Comparison of ENCODE assay signal across 9 cellular contexts in genomic region chr20:44056010-44056698, GRCh38.
DNase-seq lines count a peak whose midpoint lies in the region; ATAC-seq and TF ChIP-seq lines count a peak whose summit lies in the region.
"Had no signal": no experiment of that assay in that cellular context is flagged by ENCODE, and none has a peak within 500 bp of the region (broad histone marks: within the 10 kb centered on the region; RNA-seq: fewer than 3 reads in every experiment).

No MANE protein-coding gene starts in this region.

- TF ChIP-seq POLR2A in gastrocnemius medialis (IDR thresholded peaks at IDR 0.05), result no peak

- no peak overlapping the region for H3K27ac Mint-ChIP-seq in activated CD8-positive, alpha-beta T cell treated with anti-CD3 and anti-CD28 coated beads, Interleukin-2, amount 10 ng/mL, durations not matched to agents 7 days and 5 days
- no peak overlapping the region for H3K27ac Mint-ChIP-seq in glutamatergic neuron (ENCODE audit: unreplicated experiment)
- H3K27ac Mint-ChIP-seq: T-helper 1 cell treated with Interleukin-12 subunit alpha and Interleukin-12 subunit beta and Interleukin-4 antibody, amounts not matched to agents 30 μg/mL and 1 μg/mL, for 36 hours had no signal

- peaks cover 17% of the 10 kb centered on the region for H3K27me3 Mint-ChIP-seq in activated CD8-positive, alpha-beta T cell treated with anti-CD3 and anti-CD28 coated beads, Interleukin-2, amount 10 ng/mL, durations not matched to agents 7 days and 5 days (ENCODE audit: low read depth)
- H3K27me3 Mint-ChIP-seq in glutamatergic neuron (ENCODE audit: unreplicated experiment), result peaks cover 3% of the 10 kb centered on the region

- in situ Hi-C loops in gastrocnemius medialis (cut with MboI; ENCODE audit: low sequenced_read_pairs in 4 of 4), result no loop called here

- H3K4me3 ChIP-seq in gastrocnemius medialis, result no peak overlapping the region

- peak; percentile 77 for ATAC-seq in activated CD8-positive, alpha-beta T cell treated with anti-CD3 and anti-CD28 coated beads, Interleukin-2, amount 10 ng/mL, durations not matched to agents 7 days and 5 days
- no peak for ATAC-seq in gastrocnemius medialis
- ATAC-seq in HG03378 (IDR thresholded peaks at IDR 0.05; ENCODE audit: unreplicated experiment), result no peak

- TF ChIP-seq CTCF in GM10248 (IDR thresholded peaks at IDR 0.05; ENCODE audit: control extremely low read depth, extremely low read depth, low read depth, missing control alignments) (peak; percentile 32), glutamatergic neuron (IDR thresholded peaks at IDR 0.05; ENCODE audit: partially characterized antibody, unreplicated experiment) (peak; percentile 41), gastrocnemius medialis (IDR thresholded peaks at IDR 0.05 in 4 of 5, conservative IDR thresholded peaks at IDR 0.05 in 1 of 5) (peak in 4 of 5 experiments; percentile 36 to 53 (median 42))

- no peaks in the 10 kb centered on the region for H3K4me1 ChIP-seq in gastrocnemius medialis

- H3K4me1 Mint-ChIP-seq in activated CD8-positive, alpha-beta T cell treated with anti-CD3 and anti-CD28 coated beads, Interleukin-2, amount 10 ng/mL, durations not matched to agents 7 days and 5 days (ENCODE audit: low read depth), result peaks cover 14% of the 10 kb centered on the region
- no peaks in the 10 kb centered on the region for H3K4me1 Mint-ChIP-seq in glutamatergic neuron (ENCODE audit: low read depth, unreplicated experiment)

- no peaks in the 10 kb centered on the region for H3K27me3 ChIP-seq in gastrocnemius medialis

- peaks cover 6% of the 10 kb centered on the region for H3K9me3 Mint-ChIP-seq in activated CD8-positive, alpha-beta T cell treated with anti-CD3 and anti-CD28 coated beads, Interleukin-2, amount 10 ng/mL, durations not matched to agents 7 days and 5 days (ENCODE audit: insufficient read depth)
- no peaks in the 10 kb centered on the region for H3K9me3 Mint-ChIP-seq in glutamatergic neuron (ENCODE audit: unreplicated experiment)

- H3K27ac ChIP-seq in gastrocnemius medialis, result no peak overlapping the region

- peaks cover 19% of the 10 kb centered on the region for H3K36me3 Mint-ChIP-seq in activated CD8-positive, alpha-beta T cell treated with anti-CD3 and anti-CD28 coated beads, Interleukin-2, amount 10 ng/mL, durations not matched to agents 7 days and 5 days (ENCODE audit: low read depth)
- H3K36me3 Mint-ChIP-seq in glutamatergic neuron (ENCODE audit: unreplicated experiment), result peaks cover 17% of the 10 kb centered on the region

- intact Hi-C loops in gastrocnemius medialis (cut with DNase I; ENCODE audit: low total_unique reads), result no loop called here

- DNase-seq in GM10248 (ENCODE audit: extremely low spot score) (no peak), NAMALWA (ENCODE audit: low spot score) (peak; percentile 52), glutamatergic neuron (peak; percentile 48), gastrocnemius medialis (no peak), NCI-H146 (lab: John Stamatoyannopoulos, UW) (no peak)
- DNase-seq in activated CD8-positive, alpha-beta T cell treated with anti-CD3 and anti-CD28 coated beads, Interleukin-2, amount 10 ng/mL, durations not matched to agents 7 days and 5 days, result peak; percentile 67
- no peak for DNase-seq in NK-92 treated with Interleukin-12 subunit alpha and Interleukin-12 subunit beta, amount 100 ng/mL, for 24 hours (lab: John Stamatoyannopoulos, UW)

- H3K36me3 ChIP-seq in gastrocnemius medialis, result no peaks in the 10 kb centered on the region

- CTCF ChIA-PET in GM10248 (lab: Yijun Ruan, JAX), result interaction anchor here (1.4 to 1.5 kb wide), 2 partner anchors 24 to 25 kb away, joined by 3 read pairs; no protein-coding TSS in a partner anchor
- CTCF ChIA-PET in activated CD8-positive, alpha-beta T cell treated with anti-CD3 and anti-CD28 coated beads, Interleukin-2, amount 10 ng/mL, durations not matched to agents 7 days and 5 days (lab: Charles Lee), result interaction anchor here (0.7 to 7.8 kb wide), 11 partner anchors 13 to 322 kb away, joined by 3 to 103 read pairs (median 4); no protein-coding TSS in a partner anchor

- POLR2A ChIA-PET in GM10248 (lab: Yijun Ruan, JAX), result no interaction called here
- POLR2A ChIA-PET in activated CD8-positive, alpha-beta T cell treated with anti-CD3 and anti-CD28 coated beads, Interleukin-2, amount 10 ng/mL, durations not matched to agents 7 days and 5 days (lab: Charles Lee), result no interaction called here

- no peaks in the 10 kb centered on the region for H3K9me3 ChIP-seq in gastrocnemius medialis

- H3K4me3 Mint-ChIP-seq in activated CD8-positive, alpha-beta T cell treated with anti-CD3 and anti-CD28 coated beads, Interleukin-2, amount 10 ng/mL, durations not matched to agents 7 days and 5 days, result no peak overlapping the region
- no peak overlapping the region for H3K4me3 Mint-ChIP-seq in glutamatergic neuron (ENCODE audit: unreplicated experiment)
- H3K4me3 Mint-ChIP-seq: T-helper 1 cell treated with Interleukin-12 subunit alpha and Interleukin-12 subunit beta and Interleukin-4 antibody, amounts not matched to agents 30 μg/mL and 1 μg/mL, for 36 hours had no signal

Comparison
In these comparisons a context has a peak if more than half of its experiments do, and no peak if none do; other contexts are left out.
1. DNase-seq: peak in NAMALWA (single experiment), activated CD8-positive, alpha-beta T cell treated with anti-CD3 and anti-CD28 coated beads, Interleukin-2, amount 10 ng/mL, durations not matched to agents 7 days and 5 days (single experiment) and glutamatergic neuron (single experiment); none in GM10248 (single experiment), gastrocnemius medialis (0 of 2), NK-92 treated with Interleukin-12 subunit alpha and Interleukin-12 subunit beta, amount 100 ng/mL, for 24 hours (single experiment) and NCI-H146 (single experiment).
2. Peak in every context shown above with its lines, with median percentiles within 50 percentile points of each other: CTCF ChIP-seq.